1 cellular context compared by ENCODE assay signal in genomic region chr5:82594097-82594496, GRCh38.
TF ChIP-seq lines count a peak whose summit lies in the region.

No MANE protein-coding gene starts in this region.

TF ChIP-seq in HepG2, 621 proteins besides CTCF, POLR2A, EP300 and RAD21 (continues in another document):
- no peak for TF ChIP-seq HIVEP1 (CRISPR knock-in tag; IDR thresholded peaks at IDR 0.05)
- TF ChIP-seq ZNF775 (CRISPR knock-in tag; IDR thresholded peaks at IDR 0.05; ENCODE audit: borderline replicate concordance), result no peak
- TF ChIP-seq RNF219 (CRISPR knock-in tag; IDR thresholded peaks at IDR 0.05), result no peak
- TF ChIP-seq HCFC1 (IDR thresholded peaks at IDR 0.05; ENCODE audit: low read depth, low read length), result no peak
- TF ChIP-seq ZNF691 (CRISPR knock-in tag; IDR thresholded peaks at IDR 0.05; ENCODE audit: borderline replicate concordance, low read depth), result no peak
- no peak for TF ChIP-seq ZNF230 (CRISPR knock-in tag; IDR thresholded peaks at IDR 0.05)
- no peak for TF ChIP-seq RFX5 (IDR thresholded peaks at IDR 0.05; ENCODE audit: low read depth, low read length)
- no peak for TF ChIP-seq ZBTB3 (CRISPR knock-in tag; IDR thresholded peaks at IDR 0.05; ENCODE audit: borderline replicate concordance, low read depth)
- peak; percentile 52 for TF ChIP-seq PAXIP1 (CRISPR knock-in tag; conservative IDR thresholded peaks at IDR 0.05)
- peak; percentile 20; the same call in 1 of the 2 replicates for TF ChIP-seq ARID5B (CRISPR knock-in tag; IDR thresholded peaks at IDR 0.05)
- peak; percentile 69; the same call in 1 of the 2 replicates for TF ChIP-seq ZNF646 (CRISPR knock-in tag; IDR thresholded peaks at IDR 0.05)
- TF ChIP-seq HNF4G (IDR thresholded peaks at IDR 0.05; ENCODE audit: borderline replicate concordance, low read depth, low read length), result no peak
- TF ChIP-seq HNF4G (CRISPR knock-in tag; IDR thresholded peaks at IDR 0.05; ENCODE audit: borderline replicate concordance, low read depth), result no peak
- no peak for TF ChIP-seq TFE3 (CRISPR knock-in tag; IDR thresholded peaks at IDR 0.05)
- no peak for TF ChIP-seq CENPBD1 (CRISPR knock-in tag; IDR thresholded peaks at IDR 0.05; ENCODE audit: borderline replicate concordance, low read depth)
- TF ChIP-seq NFE2L2 (IDR thresholded peaks at IDR 0.05; ENCODE audit: low read length), result no peak
- no peak for TF ChIP-seq ZNF597 (CRISPR knock-in tag; IDR thresholded peaks at IDR 0.05)
- TF ChIP-seq ZNF101 (CRISPR knock-in tag; IDR thresholded peaks at IDR 0.05; ENCODE audit: borderline replicate concordance, low read depth), result no peak
- no peak for TF ChIP-seq ZMYM3 (CRISPR knock-in tag; IDR thresholded peaks at IDR 0.05)
- TF ChIP-seq TSC22D2 (CRISPR knock-in tag; IDR thresholded peaks at IDR 0.05; ENCODE audit: borderline replicate concordance), result no peak
- TF ChIP-seq ZNF276 (CRISPR knock-in tag; IDR thresholded peaks at IDR 0.05; ENCODE audit: low read depth), result no peak
- TF ChIP-seq LRRFIP1 (CRISPR knock-in tag; conservative IDR thresholded peaks at IDR 0.05), result no peak
- no peak for TF ChIP-seq SOX6 (IDR thresholded peaks at IDR 0.05)
- peak; percentile 60; the same call in 1 of the 2 replicates for TF ChIP-seq SOX6 (CRISPR knock-in tag; IDR thresholded peaks at IDR 0.05)
- TF ChIP-seq SOX5 (CRISPR knock-in tag; IDR thresholded peaks at IDR 0.05; ENCODE audit: borderline replicate concordance), result 0 out of 2 replicates have a peak, but pooled peaks have one; percentile 21
- no peak for TF ChIP-seq ZNF160 (CRISPR knock-in tag; IDR thresholded peaks at IDR 0.05)
- TF ChIP-seq HNF4A (CRISPR knock-in tag; IDR thresholded peaks at IDR 0.05), result peak; percentile 54
- TF ChIP-seq ATF7-NPFF (CRISPR knock-in tag; IDR thresholded peaks at IDR 0.05; ENCODE audit: low read depth), result no peak
- no peak for TF ChIP-seq ZNF282 (IDR thresholded peaks at IDR 0.05; ENCODE audit: partially characterized antibody)
